14 cellular contexts compared by ENCODE assay signal in genomic region chr12:52945389-52946232, GRCh38. TPM values are rescaled to one million over a fixed set of nuclear protein-coding genes. Genes with fewer than 3 reads are reported as not detected.
DNase-seq lines count a peak whose midpoint lies in the region; FAIRE-seq and TF ChIP-seq lines count a peak whose summit lies in the region.
"Had no signal": no experiment of that assay in that cellular context is flagged by ENCODE, and none has a peak within 500 bp of the region (broad histone marks: within the 10 kb centered on the region; RNA-seq: fewer than 3 reads in every experiment).

No MANE protein-coding gene starts in this region.

- intact Hi-C loops in left ventricle myocardium inferior (cut with micrococcal nuclease) (no loop called here), MCF 10A (cut with micrococcal nuclease) (no loop called here)

- H3K9me3 ChIP-seq in cardiac muscle cell (ENCODE audit: low read depth) (no peaks in the 10 kb centered on the region), left ventricle myocardium inferior (replicated peaks) (no peaks in the 10 kb centered on the region)
- H3K9me3 ChIP-seq: HAP-1 had no signal

- H3K9me3 Mint-ChIP-seq in MCF 10A (ENCODE audit: unreplicated experiment): no peaks in the 10 kb centered on the region
- H3K9me3 Mint-ChIP-seq: central memory CD8-positive, alpha-beta T cell had no signal

- CTCF ChIA-PET in MCF 10A (lab: Yijun Ruan, JAX): interaction anchor here (0.6 to 5.0 kb wide), 11 partner anchors 13 to 798 kb away, joined by 3 to 25 read pairs (median 4); no protein-coding TSS in a partner anchor

- H3K4me1 Mint-ChIP-seq in MCF 10A (ENCODE audit: insufficient read depth, unreplicated experiment): peaks cover 50% of the 10 kb centered on the region
- H3K4me1 Mint-ChIP-seq: central memory CD8-positive, alpha-beta T cell had no signal

- peaks cover 12% of the 10 kb centered on the region for H3K36me3 Mint-ChIP-seq in MCF 10A (ENCODE audit: insufficient read depth, unreplicated experiment)

- TF ChIP-seq CTCF in cardiac muscle cell (IDR thresholded peaks at IDR 0.05; ENCODE audit: low read depth, low read length) (no peak), left ventricle myocardium inferior (IDR thresholded peaks at IDR 0.05; ENCODE audit: borderline replicate concordance) (no peak), MCF 10A (IDR thresholded peaks at IDR 0.05; ENCODE audit: unreplicated experiment) (no peak)

- H3K27me3 Mint-ChIP-seq in MCF 10A (ENCODE audit: insufficient read depth, unreplicated experiment): no peaks in the 10 kb centered on the region

- DNase-seq in cardiac muscle cell (ENCODE audit: low read depth in 1 of 2, low spot score in 1 of 2) (peak; percentile 85 to 86), left ventricle myocardium inferior (no peak), MCF 10A (ENCODE audit: unreplicated experiment) (peak; percentile 49), left kidney (ENCODE audit: low read depth, low spot score) (peak; percentile 85), urothelium cell line (ENCODE audit: low spot score) (peak; percentile 63), globus pallidus (ENCODE audit: low spot score) (no peak), frontal cortex (ENCODE audit: low spot score in 2 of 2) (no peak)
- DNase-seq in NK-92 treated with Interleukin-12 subunit alpha and Interleukin-12 subunit beta, amount 100 ng/mL, for 24 hours (lab: John Stamatoyannopoulos, UW): no peak
- DNase-seq: activated CD4-positive, alpha-beta T cell treated with anti-CD3 and anti-CD28 coated beads, Interleukin-2, amount 50 U/mL, for 48 hours; stimulated activated CD4-positive, alpha-beta T cell treated with anti-CD3 and anti-CD28 coated beads, Interleukin-4, amount 100 ng/mL, for 1 hour had no signal

- peak overlapping the region; percentile 99 for H3K27ac ChIP-seq in cardiac muscle cell
- H3K27ac ChIP-seq in left ventricle myocardium inferior (replicated peaks): no peak overlapping the region
- H3K27ac ChIP-seq: KMS-11 had no signal

- no peak overlapping the region for H3K4me3 ChIP-seq in cardiac muscle cell
- H3K4me3 ChIP-seq in left ventricle myocardium inferior: no peak overlapping the region
- H3K4me3 ChIP-seq: HAP-1 had no signal

- no TSS peak for BruUV-seq in MCF 10A (replicated peaks; lab: Mats Ljungman, UMichigan)

- POLR2A ChIA-PET in MCF 10A (lab: Yijun Ruan, JAX): interaction anchor here (0.6 to 10.0 kb wide), 8 partner anchors 9 to 425 kb away, joined by 3 to 159 read pairs (median 4); partner anchors contain the start of genes KRT5 and KRT8

- peak overlapping the region; percentile 55 for H3K27ac Mint-ChIP-seq in MCF 10A (ENCODE audit: low read depth, unreplicated experiment)

- peaks cover 2% of the 10 kb centered on the region for H3K36me3 ChIP-seq in cardiac muscle cell
- H3K36me3 ChIP-seq in left ventricle myocardium inferior: no peaks in the 10 kb centered on the region

- no peaks in the 10 kb centered on the region for H3K27me3 ChIP-seq in cardiac muscle cell
- peaks cover 22% of the 10 kb centered on the region for H3K27me3 ChIP-seq in left ventricle myocardium inferior (ENCODE audit: low read depth)

- FAIRE-seq in urothelium cell line (lab: Jason Lieb, UNC) (no peak), frontal cortex (lab: Jason Lieb, UNC) (no peak)

- H3K4me3 Mint-ChIP-seq in MCF 10A (ENCODE audit: unreplicated experiment): no peak overlapping the region
- H3K4me3 Mint-ChIP-seq: central memory CD8-positive, alpha-beta T cell had no signal

- H3K4me1 ChIP-seq in cardiac muscle cell (ENCODE audit: low read depth) (peaks cover 46% of the 10 kb centered on the region), left ventricle myocardium inferior (peaks cover 18% of the 10 kb centered on the region)

RNA-seq across cellular contexts. Expression of gene KRT18, which starts 3.3 kb away (rescaled TPM):
- total RNA-seq in cardiac muscle cell (310 and 601 TPM in 2 replicates), left ventricle myocardium inferior (3.7 TPM), MCF 10A (2022) (659 and 662 TPM in 2 replicates), frontal cortex (2.4 TPM)
- polyA plus RNA-seq in cardiac muscle cell: 472 and 838 TPM in 2 replicates
- total RNA-seq: OCI-LY7 had no signal

RNA-seq across cellular contexts. Expression of gene KRT8, which starts 40.7 kb away (rescaled TPM):
- total RNA-seq in cardiac muscle cell (480 and 946 TPM in 2 replicates), left ventricle myocardium inferior (63.4 TPM), MCF 10A (2022) (179 and 230 TPM in 2 replicates), frontal cortex (not detected)
- polyA plus RNA-seq in cardiac muscle cell: 728 and 1,480 TPM in 2 replicates

Comparison
In these comparisons a context has a peak if more than half of its experiments do, and no peak if none do; other contexts are left out.
1. DNase-seq: peak in cardiac muscle cell (2 of 2), MCF 10A (single experiment), left kidney (single experiment) and urothelium cell line (single experiment); none in left ventricle myocardium inferior (single experiment), globus pallidus (single experiment), frontal cortex (0 of 2) and NK-92 treated with Interleukin-12 subunit alpha and Interleukin-12 subunit beta, amount 100 ng/mL, for 24 hours (single experiment).
2. RNA of gene KRT18, which starts 3.3 kb away (total RNA-seq): 659 to 662 TPM in MCF 10A and 310 to 601 TPM in cardiac muscle cell; 3.7 TPM in left ventricle myocardium inferior (single experiment) and 2.4 TPM in frontal cortex (single experiment); every median in the first group is over 10 times any median in the second.
3. RNA of gene KRT8, which starts 40.7 kb away (total RNA-seq): 480 to 946 TPM in cardiac muscle cell, 179 to 230 TPM in MCF 10A and 63.4 TPM in left ventricle myocardium inferior (single experiment); not detected in frontal cortex (single experiment); every median in the first group is over 10 times any median in the second.